In the genomic region with DNA sequence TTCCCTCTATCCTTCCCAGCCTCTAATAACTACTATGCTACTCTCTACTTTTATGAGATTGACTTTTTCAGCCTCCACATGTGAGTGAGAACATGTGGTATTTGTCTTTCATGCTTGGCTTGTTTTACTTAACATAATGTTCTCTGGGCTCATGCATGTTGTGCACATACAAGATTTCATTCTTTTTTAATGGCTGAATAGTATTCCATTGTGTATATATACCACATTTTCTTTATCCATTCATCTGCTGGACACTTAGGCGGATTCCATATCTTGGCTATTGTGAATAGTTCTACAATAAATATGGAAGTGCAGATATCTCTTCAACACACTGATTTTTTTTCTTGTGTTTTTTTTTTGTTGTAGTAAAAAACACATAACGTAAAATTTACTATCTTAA, we compare ENCODE assay signal across 31 cellular contexts. TPM values are rescaled to one million over a fixed set of nuclear protein-coding genes. Genes with fewer than 3 reads are reported as not detected.
"Had no signal": no experiment of that assay in that cellular context is flagged by ENCODE, and none has a peak within 500 bp of the region (broad histone marks: within the 10 kb centered on the region; RNA-seq: fewer than 3 reads in every experiment).

No MANE protein-coding gene starts in this region.

- H3K36me3 Mint-ChIP-seq: T-cell had no signal

- H3K4me1 ChIP-seq: SJCRH30 had no signal

- DNase-seq: Kasumi-1, MG63, NCI-H1048, NCI-H1092 treated with DMSO at 0.1 percent for 48 hours, NCI-H1105 treated with DMSO at 0.1 percent for 48 hours, NCI-H1417, NCI-H1436, NCI-H146, NCI-H1694, NCI-H187, NCI-H1930, NCI-H2029 treated with DMSO at 0.1 percent for 48 hours, NCI-H2081 treated with DMSO at 0.1 percent for 48 hours, NCI-H2107, NCI-H2171, NCI-H226, NCI-H446 treated with DMSO at 0.1 percent for 48 hours, NCI-H510A, NCI-H524, NCI-H526, NCI-H69, NCI-H748 treated with DMSO at 0.1 percent for 48 hours, NCI-H82, PC-9, Right ventricle myocardium superior, RPMI8226, SIG-M5, SJCRH30, T-cell had no signal

- H3K36me3 ChIP-seq: MG63, SJCRH30 had no signal

- H3K27me3 ChIP-seq: MG63, SJCRH30 had no signal

- H3K4me2 ChIP-seq: PC-9 had no signal

- H3K4me3 Mint-ChIP-seq: T-cell had no signal

- H3K9me3 Mint-ChIP-seq: T-cell had no signal

- H2AFZ ChIP-seq: PC-9 had no signal

- H3K4me3 ChIP-seq: MG63, PC-9, SJCRH30, SK-N-MC had no signal

- H3K9me3 ChIP-seq: SJCRH30 had no signal

- ATAC-seq: Panc1, T-cell had no signal

- H3K27ac ChIP-seq: PC-9, SJCRH30, SK-N-MC had no signal

- H3K27ac Mint-ChIP-seq: T-cell had no signal

RNA-seq across cellular contexts. Expression of a gene that starts 19.4 kb away (rescaled TPM):
- total RNA-seq: SJCRH30 had no signal
